Comparison of ENCODE assay signal across 14 cellular contexts in genomic region chr10:87803831-87804230, GRCh38. TPM values are rescaled to one million over a fixed set of nuclear protein-coding genes. Genes with fewer than 3 reads are reported as not detected.
DNase-seq lines count a peak whose midpoint lies in the region; ATAC-seq, FAIRE-seq and TF ChIP-seq lines count a peak whose summit lies in the region.
"Had no signal": no experiment of that assay in that cellular context is flagged by ENCODE, and none has a peak within 500 bp of the region (broad histone marks: within the 10 kb centered on the region; RNA-seq: fewer than 3 reads in every experiment).

No MANE protein-coding gene starts in this region.

- no peak overlapping the region for H3K4me3 Mint-ChIP-seq in endodermal cell
- H3K4me3 Mint-ChIP-seq: CD14-positive monocyte; CD8-positive, alpha-beta T cell had no signal

- peaks cover 86% of the 10 kb centered on the region for H3K79me2 ChIP-seq in SK-N-SH (ENCODE audit: insufficient read depth)

- no peak for TF ChIP-seq EP300 in SK-N-SH (IDR thresholded peaks at IDR 0.05; ENCODE audit: borderline replicate concordance in 1 of 2, low read depth in 1 of 2, low read length in 1 of 2)

- TF ChIP-seq POLR2A in H54 (IDR thresholded peaks at IDR 0.05; ENCODE audit: low read depth, low read length) (no peak), thyroid gland (IDR thresholded peaks at IDR 0.05) (no peak)

- H3K27me3 ChIP-seq in endodermal cell (ENCODE audit: control insufficient read depth, insufficient read depth, low read length, poor library complexity, severe bottlenecking) (no peaks in the 10 kb centered on the region), left ventricle myocardium inferior (ENCODE audit: low read depth) (no peaks in the 10 kb centered on the region), thyroid gland (no peaks in the 10 kb centered on the region), SK-N-SH (ENCODE audit: insufficient read depth) (no peaks in the 10 kb centered on the region)

- no peak for TF ChIP-seq RAD21 in SK-N-SH (IDR thresholded peaks at IDR 0.05; ENCODE audit: low read length)

- POLR2A ChIA-PET in SK-N-SH (lab: Yijun Ruan, JAX): no interaction called here

- FAIRE-seq in H54 (lab: Jason Lieb, UNC): peak; percentile 53
- FAIRE-seq: A549 had no signal

- H3K27ac ChIP-seq in endodermal cell (ENCODE audit: low read depth, low read length) (no peak overlapping the region), left ventricle myocardium inferior (replicated peaks) (peak overlapping the region; percentile 66), thyroid gland (peak overlapping the region; percentile 19 to 70 (median 54)), SK-N-SH (ENCODE audit: low read depth in 2 of 2, low read length in 1 of 2) (no peak overlapping the region)
- H3K27ac ChIP-seq: A549 had no signal

- CTCF ChIA-PET in SK-N-SH (lab: Yijun Ruan, JAX): interaction anchor here (0.6 to 1.3 kb wide), 3 partner anchors 9 to 937 kb away, joined by 3 to 6 read pairs (median 3); no protein-coding TSS in a partner anchor

- no peak overlapping the region for H3K9ac ChIP-seq in endodermal cell (ENCODE audit: extremely low read depth, low read length, poor library complexity, severe bottlenecking)
- no peak overlapping the region for H3K9ac ChIP-seq in SK-N-SH

- no peaks in the 10 kb centered on the region for H3K4me1 Mint-ChIP-seq in endodermal cell
- H3K4me1 Mint-ChIP-seq: CD14-positive monocyte had no signal

- no peaks in the 10 kb centered on the region for H3K27me3 Mint-ChIP-seq in endodermal cell (ENCODE audit: insufficient read depth)

- H3K36me3 ChIP-seq in endodermal cell (ENCODE audit: control insufficient read depth, insufficient read depth, low read length): peaks cover 97% of the 10 kb centered on the region
- peaks cover 33% of the 10 kb centered on the region for H3K36me3 ChIP-seq in left ventricle myocardium inferior
- no peaks in the 10 kb centered on the region for H3K36me3 ChIP-seq in thyroid gland
- peaks cover 82 to 99% of the 10 kb centered on the region in 2 experiments for H3K36me3 ChIP-seq in SK-N-SH (replicated peaks in 1 of 2; ENCODE audit: control insufficient read depth in 1 of 2, insufficient read depth in 2 of 2, low read length in 1 of 2)

- peaks cover 100% of the 10 kb centered on the region for H3K9me3 ChIP-seq in endodermal cell (ENCODE audit: control insufficient read depth, low read length)
- peaks cover 16% of the 10 kb centered on the region for H3K9me3 ChIP-seq in left ventricle myocardium inferior (replicated peaks)
- no peaks in the 10 kb centered on the region for H3K9me3 ChIP-seq in thyroid gland
- H3K9me3 ChIP-seq in SK-N-SH: peaks cover 24% of the 10 kb centered on the region; the same call in 1 of the 2 replicates
- H3K9me3 ChIP-seq: A549 had no signal

- H4K20me1 ChIP-seq in SK-N-SH (ENCODE audit: insufficient read depth): no peaks in the 10 kb centered on the region

- DNase-seq in H54 (ENCODE audit: insufficient read length, low spot score): no peak
- DNase-seq in endodermal cell: no peak
- DNase-seq in left ventricle myocardium inferior: no peak
- DNase-seq in thyroid gland: peak; percentile 4 to 9
- DNase-seq in SK-N-SH: no peak
- DNase-seq in NCI-H69 (lab: John Stamatoyannopoulos, UW): no peak
- DNase-seq: CD8-positive, alpha-beta T cell; COR-L47; GF-D8; H7; IMR-90 had no signal

- H3K9me2 ChIP-seq in SK-N-SH: no peaks in the 10 kb centered on the region

- H3K4me1 ChIP-seq in endodermal cell (ENCODE audit: control insufficient read depth, insufficient read depth, low read length) (no peaks in the 10 kb centered on the region), left ventricle myocardium inferior (peaks cover 59% of the 10 kb centered on the region), thyroid gland (peaks cover 13 to 27% of the 10 kb centered on the region in 2 donors), SK-N-SH (ENCODE audit: control insufficient read depth in 1 of 2, insufficient read depth in 2 of 2, low read depth in 1 of 2, low read length in 1 of 2) (no peaks in the 10 kb centered on the region)
- H3K4me1 ChIP-seq: A549 had no signal

- H3K9me3 Mint-ChIP-seq in endodermal cell: peaks cover 79% of the 10 kb centered on the region

- peak overlapping the region; percentile 21 for H3K4me3 ChIP-seq in endodermal cell (ENCODE audit: low read length)
- H3K4me3 ChIP-seq in left ventricle myocardium inferior: peak overlapping the region; percentile 29
- no peak overlapping the region for H3K4me3 ChIP-seq in thyroid gland (replicated peaks in 1 of 3)
- no peak overlapping the region for H3K4me3 ChIP-seq in SK-N-SH (ENCODE audit: low read depth in 2 of 2, low read length in 1 of 2)
- H3K4me3 ChIP-seq: A549 had no signal

- H3K4me2 ChIP-seq in SK-N-SH: no peak overlapping the region
- H3K4me2 ChIP-seq: A549 had no signal

- no peak for TF ChIP-seq CTCF in endodermal cell (conservative IDR thresholded peaks at IDR 0.05)
- TF ChIP-seq CTCF in left ventricle myocardium inferior (IDR thresholded peaks at IDR 0.05; ENCODE audit: borderline replicate concordance): no peak
- no peak for TF ChIP-seq CTCF in thyroid gland (IDR thresholded peaks at IDR 0.05)
- no peak for TF ChIP-seq CTCF in SK-N-SH (IDR thresholded peaks at IDR 0.05)

- no peak overlapping the region for H2AFZ ChIP-seq in SK-N-SH (ENCODE audit: low read depth)

- ATAC-seq in GM18909 (IDR thresholded peaks at IDR 0.05; ENCODE audit: poor library complexity, unreplicated experiment): no peak
- ATAC-seq: A549; CD8-positive, alpha-beta T cell had no signal

- intact Hi-C loops in left ventricle myocardium inferior (cut with micrococcal nuclease) (no loop called here), thyroid gland (cut with DNase I) (no loop called here)

- peaks cover 92% of the 10 kb centered on the region for H3K36me3 Mint-ChIP-seq in endodermal cell (ENCODE audit: low read depth)

- H3K27ac Mint-ChIP-seq in endodermal cell: no peak overlapping the region
- H3K27ac Mint-ChIP-seq: CD14-positive monocyte had no signal

- H3F3A ChIP-seq in SK-N-SH (replicated peaks; ENCODE audit: insufficient read depth): peaks cover 5% of the 10 kb centered on the region

TF ChIP-seq in SK-N-SH, 30 proteins besides CTCF, POLR2A, EP300 and RAD21 (continues in another document):
- no peak for TF ChIP-seq YY1 (IDR thresholded peaks at IDR 0.05; ENCODE audit: low read depth)
- TF ChIP-seq, protein P1, sequence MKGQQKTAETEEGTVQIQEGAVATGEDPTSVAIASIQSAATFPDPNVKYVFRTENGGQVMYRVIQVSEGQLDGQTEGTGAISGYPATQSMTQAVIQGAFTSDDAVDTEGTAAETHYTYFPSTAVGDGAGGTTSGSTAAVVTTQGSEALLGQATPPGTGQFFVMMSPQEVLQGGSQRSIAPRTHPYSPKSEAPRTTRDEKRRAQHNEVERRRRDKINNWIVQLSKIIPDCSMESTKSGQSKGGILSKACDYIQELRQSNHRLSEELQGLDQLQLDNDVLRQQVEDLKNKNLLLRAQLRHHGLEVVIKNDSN (IDR thresholded peaks at IDR 0.05; ENCODE audit: borderline replicate concordance, low read depth): no peak
- no peak for TF ChIP-seq FOXM1 (IDR thresholded peaks at IDR 0.05; ENCODE audit: low read depth)
- TF ChIP-seq MXI1 (IDR thresholded peaks at IDR 0.05; ENCODE audit: low read depth, low read length): no peak
- TF ChIP-seq SIN3A (IDR thresholded peaks at IDR 0.05; ENCODE audit: borderline replicate concordance, low read depth, low read length): no peak
- no peak for TF ChIP-seq ELF1 (IDR thresholded peaks at IDR 0.05)
- no peak for TF ChIP-seq PBX3 (IDR thresholded peaks at IDR 0.05)
- TF ChIP-seq CHD2 (IDR thresholded peaks at IDR 0.05; ENCODE audit: low read length, partially characterized antibody): no peak
- no peak for TF ChIP-seq POLR2AphosphoS5 (IDR thresholded peaks at IDR 0.05; ENCODE audit: low read depth, low read length)
- no peak for TF ChIP-seq IRF3 (IDR thresholded peaks at IDR 0.05; ENCODE audit: low read depth, low read length)

RNA-seq across cellular contexts. Expression of gene ATAD1, which starts 14.2 kb away (rescaled TPM):
- total RNA-seq in endodermal cell (10 to 100 TPM; 55.4 to 68.0 TPM), left ventricle myocardium inferior (93.2 TPM), thyroid gland (10 to 100 TPM; 40.3 to 72.1 (median 53.7) TPM)
- polyA plus RNA-seq in endodermal cell (2013, experiment 1 of 2): 47.6 TPM
- 44.3 TPM for polyA plus RNA-seq in endodermal cell (2013, experiment 2 of 2)
- polyA plus RNA-seq in SK-N-SH (2012; rRNA removed): 13.5 and 21.0 TPM in 2 replicates
- polyA plus RNA-seq in SK-N-SH (2012; cell fraction: cytosol; rRNA removed): 26.3 and 34.2 TPM in 2 replicates
- 4.0 and 16.5 TPM in 2 replicates for polyA plus RNA-seq in SK-N-SH (2012; cell fraction: nucleus; rRNA removed)

RNA-seq across cellular contexts. Expression of gene KLLN, which starts 59.5 kb away (rescaled TPM):
- total RNA-seq in endodermal cell: under 1 TPM; 0.49 to 0.51 TPM
- 0.78 TPM for polyA plus RNA-seq in endodermal cell (2013, experiment 1 of 2)
- 0.91 TPM for polyA plus RNA-seq in endodermal cell (2013, experiment 2 of 2)
- 0.19 TPM for total RNA-seq in left ventricle myocardium inferior
- 1 to 10 TPM in 1 of 4 donors, under 1 TPM in 3; 0.27 to 1.2 (median 0.54) TPM for total RNA-seq in thyroid gland
- 0.83 and 1.2 TPM in 2 replicates for polyA plus RNA-seq in SK-N-SH (2012; rRNA removed)
- polyA plus RNA-seq in SK-N-SH (2012; cell fraction: cytosol; rRNA removed): 0.86 and 1.0 TPM in 2 replicates
- polyA plus RNA-seq in SK-N-SH (2012; cell fraction: nucleus; rRNA removed): 0.51 and 0.54 TPM in 2 replicates

RNA-seq across cellular contexts. Expression of gene PTEN, which starts 59.6 kb away (rescaled TPM):
- total RNA-seq in endodermal cell: 10 to 100 TPM; 41.7 to 45.0 TPM
- polyA plus RNA-seq in endodermal cell (2013, experiment 1 of 2): 43.7 TPM
- 40.6 TPM for polyA plus RNA-seq in endodermal cell (2013, experiment 2 of 2)
- 49.9 TPM for total RNA-seq in left ventricle myocardium inferior
- 100 to 1,000 TPM; 112 to 183 (median 150) TPM for total RNA-seq in thyroid gland
- polyA plus RNA-seq in SK-N-SH (2012; rRNA removed): 12.8 and 13.1 TPM in 2 replicates
- 15.4 and 25.8 TPM in 2 replicates for polyA plus RNA-seq in SK-N-SH (2012; cell fraction: cytosol; rRNA removed)
- 8.4 and 14.2 TPM in 2 replicates for polyA plus RNA-seq in SK-N-SH (2012; cell fraction: nucleus; rRNA removed)

Comparison
In these comparisons a context has a peak if more than half of its experiments do, and no peak if none do; other contexts are left out.
1. DNase-seq: peak in thyroid gland (2 of 2); none in H54 (single experiment), endodermal cell (single experiment), left ventricle myocardium inferior (single experiment), SK-N-SH (single experiment) and NCI-H69 (single experiment).
2. H3K27ac ChIP-seq: peak in left ventricle myocardium inferior (single experiment) and thyroid gland (3 of 3); none in endodermal cell (single experiment) and SK-N-SH (0 of 2).
3. H3K4me3 ChIP-seq: peak in endodermal cell (single experiment) and left ventricle myocardium inferior (single experiment); none in thyroid gland (0 of 3) and SK-N-SH (0 of 2).